ENCODE assay signal across 9 cellular contexts in genomic region chr1:232805269-232806070, GRCh38. TPM values are rescaled to one million over a fixed set of nuclear protein-coding genes. Genes with fewer than 3 reads are reported as not detected.
DNase-seq lines count a peak whose midpoint lies in the region; ATAC-seq, FAIRE-seq and TF ChIP-seq lines count a peak whose summit lies in the region.
"Had no signal": no experiment of that assay in that cellular context is flagged by ENCODE, and none has a peak within 500 bp of the region (broad histone marks: within the 10 kb centered on the region; RNA-seq: fewer than 3 reads in every experiment).

Gene MAP10, plus strand, starts transcription at chr1:232805416. Its CDS starts 34 bp downstream, at chr1:232805450.

- H3K4me3 Mint-ChIP-seq in astrocyte (ENCODE audit: unreplicated experiment), result peak within 1 kb of the TSS; percentile 87

- H3K27me3 ChIP-seq in astrocyte (ENCODE audit: insufficient read depth, low read length), result no peaks in the 10 kb centered on the region
- no peaks in the 10 kb centered on the region for H3K27me3 ChIP-seq in hepatocyte
- no peaks in the 10 kb centered on the region for H3K27me3 ChIP-seq in uterus

- H3K27me3 Mint-ChIP-seq in astrocyte (ENCODE audit: low read depth, unreplicated experiment), result no peaks in the 10 kb centered on the region

- peak within 1 kb of the TSS; percentile 79 for H2AFZ ChIP-seq in astrocyte (ENCODE audit: low read depth, low read length)
- peak within 1 kb of the TSS; percentile 98 for H2AFZ ChIP-seq in hepatocyte

- H3K36me3 ChIP-seq in astrocyte (ENCODE audit: insufficient read depth, low read length) (no peaks in the 10 kb centered on the region), hepatocyte (replicated peaks; ENCODE audit: insufficient read depth, low read depth) (no peaks in the 10 kb centered on the region), uterus (no peaks in the 10 kb centered on the region)

- peak within 1 kb of the TSS; percentile 40 for H3K27ac ChIP-seq in astrocyte (ENCODE audit: low read depth, low read length)
- H3K27ac ChIP-seq in hepatocyte, result peak within 1 kb of the TSS; percentile 77
- H3K27ac ChIP-seq in uterus, result peak within 1 kb of the TSS; percentile 73 to 83
- H3K27ac ChIP-seq: SK-N-MC had no signal

- H3K9ac ChIP-seq in astrocyte (ENCODE audit: low read length), result peak within 1 kb of the TSS; percentile 80

- TF ChIP-seq CTCF in astrocyte (IDR thresholded peaks at IDR 0.05; ENCODE audit: insufficient read depth, low read depth, low read length) (no peak), hepatocyte (IDR thresholded peaks at IDR 0.05; ENCODE audit: poor library complexity) (no peak), uterus (IDR thresholded peaks at IDR 0.05) (no peak)

- peak; percentile 82 for ATAC-seq in GM21515 (IDR thresholded peaks at IDR 0.05; ENCODE audit: unreplicated experiment)

- H3K9me3 ChIP-seq in astrocyte (ENCODE audit: insufficient read depth, low read depth, low read length) (peaks cover 3% of the 10 kb centered on the region), hepatocyte (ENCODE audit: low read depth) (no peaks in the 10 kb centered on the region), uterus (no peaks in the 10 kb centered on the region)

- peaks cover 14% of the 10 kb centered on the region for H3K4me1 Mint-ChIP-seq in astrocyte (ENCODE audit: low read depth, unreplicated experiment)

- peak within 1 kb of the TSS; percentile 87 for H3K27ac Mint-ChIP-seq in astrocyte (ENCODE audit: unreplicated experiment)

- 22% methylated on average over 74 of the region's 74 CpGs for WGBS in hepatocyte (ENCODE audit: low lambda C conversion rate, missing lambda C conversion rate)

- intact Hi-C loops in uterus (cut with DNase I; ENCODE audit: low total_unique reads), result no loop called here

- H3K9me3 Mint-ChIP-seq in astrocyte (ENCODE audit: unreplicated experiment), result no peaks in the 10 kb centered on the region

- no peaks in the 10 kb centered on the region for H3K9me2 ChIP-seq in hepatocyte (replicated peaks; ENCODE audit: insufficient read depth)

- FAIRE-seq in astrocyte (lab: Jason Lieb, UNC), result no peak

- H3K4me2 ChIP-seq in astrocyte (ENCODE audit: low read length) (peak within 1 kb of the TSS; percentile 81), hepatocyte (peak within 1 kb of the TSS; percentile 92)

- TF ChIP-seq POLR2A in uterus (IDR thresholded peaks at IDR 0.05), result peak in 1 of 2 donors; percentile 22

- H4K20me1 ChIP-seq in astrocyte (ENCODE audit: insufficient read depth, low read length), result no peaks in the 10 kb centered on the region
- H4K20me1 ChIP-seq in hepatocyte (ENCODE audit: insufficient read depth, poor library complexity, severe bottlenecking), result no peaks in the 10 kb centered on the region

- H3K4me1 ChIP-seq in astrocyte (ENCODE audit: insufficient read depth, low read length) (peaks cover 10% of the 10 kb centered on the region), hepatocyte (ENCODE audit: insufficient read depth) (peaks cover 5% of the 10 kb centered on the region), uterus (no peaks in the 10 kb centered on the region)

- H3K36me3 Mint-ChIP-seq in astrocyte (ENCODE audit: low read depth, unreplicated experiment), result no peaks in the 10 kb centered on the region

- peak; percentile 60 for DNase-seq in DMS 273 treated with DMSO at 0.1 percent for 48 hours (lab: John Stamatoyannopoulos, UW)
- peak; percentile 62 to 69 for DNase-seq in Kasumi-1 (lab: John Stamatoyannopoulos, UW)
- DNase-seq in T-helper 9 cell, result peak; percentile 35
- peak; percentile 61 for DNase-seq in astrocyte (ENCODE audit: low read depth)
- peak; percentile 84 for DNase-seq in hepatocyte (ENCODE audit: low spot score)
- peak; percentile 93 for DNase-seq in retina
- DNase-seq in uterus, result peak; percentile 61 to 71

- H3K4me3 ChIP-seq in astrocyte (ENCODE audit: insufficient read depth, low read depth, low read length), result peak within 1 kb of the TSS; percentile 67
- H3K4me3 ChIP-seq in hepatocyte, result peak within 1 kb of the TSS; percentile 67
- peak within 1 kb of the TSS; percentile 62 to 64 for H3K4me3 ChIP-seq in uterus
- H3K4me3 ChIP-seq: SK-N-MC had no signal

- H3K79me2 ChIP-seq in astrocyte (ENCODE audit: insufficient read depth, low read length) (no peaks in the 10 kb centered on the region), hepatocyte (no peaks in the 10 kb centered on the region)

RNA-seq across cellular contexts. Expression of gene MAP10, which starts in this region (rescaled TPM):
- total RNA-seq in astrocyte (2.1 and 2.5 TPM in 2 replicates), hepatocyte (3.8 and 5.7 TPM in 2 replicates), uterus (1 to 10 TPM in 3 of 4 donors, under 1 TPM in 1; 0.59 to 5.0 (median 2.7) TPM)
- polyA plus RNA-seq in hepatocyte, result 2.1 TPM in 2 replicates

Comparison
In these comparisons a context has a peak if more than half of its experiments do, and no peak if none do; other contexts are left out.
1. Peak in every context shown above with its lines: DNase-seq, ATAC-seq, H3K4me3 ChIP-seq and H3K27ac ChIP-seq.
2. DNase-seq: peak in every context shown above with its lines; median percentile 93 in retina; 84 in hepatocyte; 66 in uterus; 66 in Kasumi-1; 61 in astrocyte; 60 in DMS 273 treated with DMSO at 0.1 percent for 48 hours; 35 in T-helper 9 cell.